ENCODE assay signal across 8 cellular contexts in genomic region chr4:77818077-77818666, GRCh38. TPM values are rescaled to one million over a fixed set of nuclear protein-coding genes. Genes with fewer than 3 reads are reported as not detected.
A peak's percentile ranks its signal among the peaks of the same experiment; 100 is the strongest.
DNase-seq lines count a peak whose midpoint lies in the region; ATAC-seq and TF ChIP-seq lines count a peak whose summit lies in the region.

No MANE protein-coding gene starts in this region.

- WGBS in smooth muscle cell (ENCODE audit: low lambda C conversion rate), result 3% methylated on average over 19 of the region's 19 CpGs

- H3K9me3 ChIP-seq in smooth muscle cell (replicated peaks; ENCODE audit: low read depth), result no peaks in the 10 kb centered on the region

- H3K79me2 ChIP-seq in smooth muscle cell (ENCODE audit: low read depth), result peaks cover 49% of the 10 kb centered on the region

- peak; percentile 18 for ATAC-seq in HG02981 (IDR thresholded peaks at IDR 0.05; ENCODE audit: unreplicated experiment)

- peaks cover 53% of the 10 kb centered on the region for H4K20me1 ChIP-seq in smooth muscle cell (ENCODE audit: low read depth)

- DNase-seq in GM12864 (ENCODE audit: low read depth) (no peak), NCI-H2196 (lab: John Stamatoyannopoulos, UW; ENCODE audit: unreplicated experiment) (peak; percentile 55), UCSD-AML1 (lab: John Stamatoyannopoulos, UW; ENCODE audit: unreplicated experiment) (peak; percentile 78), cerebellum (ENCODE audit: low spot score) (peak; percentile 64), iris pigment epithelial cell (ENCODE audit: low read depth) (peak; percentile 89), smooth muscle cell (lab: John Stamatoyannopoulos, UW; ENCODE audit: unreplicated experiment) (peak; percentile 15), middle frontal gyrus (ENCODE audit: extremely low spot score, low spot score) (no peak)

- H2AFZ ChIP-seq in smooth muscle cell (ENCODE audit: low read depth), result peak overlapping the region; percentile 49

- peaks cover 23% of the 10 kb centered on the region for H3F3A ChIP-seq in smooth muscle cell (ENCODE audit: low read depth)

- H3K4me1 ChIP-seq in smooth muscle cell (ENCODE audit: low read depth), result peaks cover 5% of the 10 kb centered on the region

- H3K4me3 ChIP-seq in GM12864 (ENCODE audit: low read depth, low read length) (peak overlapping the region; percentile 74), smooth muscle cell (peak overlapping the region; percentile 96)

- H3K9ac ChIP-seq in smooth muscle cell (ENCODE audit: low read depth), result peak overlapping the region; percentile 89

- H3K4me2 ChIP-seq in smooth muscle cell, result peak overlapping the region; percentile 97

- H3K36me3 ChIP-seq in smooth muscle cell (ENCODE audit: low read depth), result no peaks in the 10 kb centered on the region

- TF ChIP-seq CTCF in GM12864 (IDR thresholded peaks at IDR 0.05; ENCODE audit: low read depth, low read length, missing control alignments), result peak; percentile 32
- peak; percentile 27 for TF ChIP-seq CTCF in smooth muscle cell (IDR thresholded peaks at IDR 0.05; ENCODE audit: borderline replicate concordance, insufficient read depth, poor library complexity, severe bottlenecking)

- peak overlapping the region; percentile 87 for H3K27ac ChIP-seq in smooth muscle cell (ENCODE audit: low read depth)

- no peaks in the 10 kb centered on the region for H3K27me3 ChIP-seq in smooth muscle cell (ENCODE audit: low read depth)

RNA-seq across cellular contexts. Expression of gene CNOT6L, which starts 1.0 kb away (rescaled TPM):
- 43.3 TPM for total RNA-seq in cerebellum
- total RNA-seq in smooth muscle cell, result 19.5 and 22.2 TPM in 2 replicates
- 4.8 and 7.3 TPM in 2 replicates for polyA plus RNA-seq in smooth muscle cell

RNA-seq across cellular contexts. Expression of gene MRPL1, which starts 44.5 kb away (rescaled TPM):
- 30.0 TPM for total RNA-seq in cerebellum
- total RNA-seq in smooth muscle cell, result 31.4 and 31.6 TPM in 2 replicates
- polyA plus RNA-seq in smooth muscle cell, result 18.5 and 20.2 TPM in 2 replicates

Comparison
In these comparisons a context has a peak if more than half of its experiments do, and no peak if none do; other contexts are left out.
1. DNase-seq: peak in NCI-H2196 (single experiment), UCSD-AML1 (single experiment), cerebellum (single experiment), iris pigment epithelial cell (single experiment) and smooth muscle cell (single experiment); none in GM12864 (single experiment) and middle frontal gyrus (single experiment).